Comparison of ENCODE assay signal across 8 cellular contexts in the genomic region with DNA sequence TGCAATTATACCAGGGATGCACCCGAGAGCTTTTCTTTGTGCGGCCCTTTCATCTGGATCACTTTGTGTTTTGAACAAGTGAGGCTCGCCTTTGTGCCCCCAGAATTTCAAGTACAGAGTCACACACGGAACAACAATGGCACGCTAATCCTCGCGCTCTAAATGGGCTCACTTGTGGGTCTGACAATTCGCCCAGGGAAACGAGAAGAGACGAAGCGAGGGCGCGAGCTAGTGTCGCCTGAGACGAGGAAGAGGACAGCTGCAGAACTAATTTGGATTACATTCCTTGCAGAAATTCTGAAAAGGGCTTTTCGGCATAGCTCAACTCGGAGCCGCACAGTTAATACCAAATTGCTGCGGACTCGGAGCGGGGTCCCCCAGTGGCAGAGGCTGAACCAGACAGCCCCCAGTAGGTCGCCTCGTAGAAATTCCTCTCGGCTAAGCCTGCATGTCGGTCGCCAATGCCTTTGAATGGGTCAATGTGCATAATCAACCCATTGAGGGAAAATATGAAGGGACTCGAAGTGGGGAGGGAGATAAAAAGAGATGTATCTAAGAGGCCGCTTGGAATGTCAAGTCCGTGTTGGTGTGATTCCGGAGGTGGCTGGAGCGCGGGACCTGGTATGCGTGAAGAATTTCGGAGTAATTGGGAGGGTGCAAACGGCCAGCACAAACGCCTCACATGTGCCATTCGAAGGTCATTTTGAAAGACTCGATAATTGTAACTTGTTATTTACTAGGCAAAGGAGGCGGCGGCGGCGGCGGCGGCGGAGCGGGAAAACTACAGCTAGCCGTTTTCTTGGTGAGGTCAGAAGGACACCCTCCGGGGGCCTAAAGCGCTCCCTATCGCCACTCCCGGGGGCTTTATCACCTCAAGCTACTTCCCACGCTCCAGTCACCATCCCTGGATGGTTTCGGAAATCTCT. TPM values are rescaled to one million over a fixed set of nuclear protein-coding genes. Genes with fewer than 3 reads are reported as not detected.
DNase-seq lines count a peak whose midpoint lies in the region; ATAC-seq and TF ChIP-seq lines count a peak whose summit lies in the region.

No MANE protein-coding gene starts in this region.

- H3K27ac ChIP-seq in esophagus squamous epithelium: no peak overlapping the region
- H3K27ac ChIP-seq in effector memory CD4-positive, alpha-beta T cell (ENCODE audit: insufficient read depth, low read length, poor library complexity, severe bottlenecking): no peak overlapping the region
- no peak overlapping the region for H3K27ac ChIP-seq in RWPE1

- TF ChIP-seq POLR2A in esophagus squamous epithelium (IDR thresholded peaks at IDR 0.05): no peak

- peak overlapping the region; percentile 37 to 71 (median 62) for H3K4me3 ChIP-seq in esophagus squamous epithelium
- no peak overlapping the region for H3K4me3 ChIP-seq in effector memory CD4-positive, alpha-beta T cell (ENCODE audit: insufficient read depth, low read depth, low read length, poor library complexity, severe bottlenecking)

- CTCF ChIA-PET in Calu3 (lab: Charles Lee): no interaction called here
- CTCF ChIA-PET in RWPE1 (lab: Yijun Ruan, JAX): interaction anchor here (0.6 kb wide), 1 partner anchor 382 kb away, joined by 3 read pairs; no protein-coding TSS in a partner anchor

- 3% methylated on average over 43 to 47 of the region's 53 CpGs for WGBS in esophagus squamous epithelium, 2 donors

- H3K27me3 Mint-ChIP-seq in Calu3 (ENCODE audit: unreplicated experiment): no peaks in the 10 kb centered on the region
- H3K27me3 Mint-ChIP-seq in nephron progenitor cell (ENCODE audit: low read depth, poor library complexity): peaks cover 87% of the 10 kb centered on the region

- no peak for DNase-seq in Calu3
- DNase-seq in NCI-H446 (lab: John Stamatoyannopoulos, UW): peak; percentile 60 to 80
- DNase-seq in esophagus squamous epithelium (lab: John Stamatoyannopoulos, UW): no peak
- DNase-seq in nephron progenitor cell: peak; percentile 35
- DNase-seq in effector memory CD4-positive, alpha-beta T cell: no peak
- no peak for DNase-seq in activated gamma-delta T cell (lab: John Stamatoyannopoulos, UW)
- DNase-seq in RWPE1 (ENCODE audit: low spot score): no peak

- intact Hi-C loops in Calu3 (cut with micrococcal nuclease; ENCODE audit: unreplicated experiment): no loop called here
- intact Hi-C loops in esophagus squamous epithelium (cut with DNase I): no loop called here

- peaks cover 17% of the 10 kb centered on the region for H3K4me1 Mint-ChIP-seq in Calu3 (ENCODE audit: low read depth, unreplicated experiment)
- H3K4me1 Mint-ChIP-seq in nephron progenitor cell: peaks cover 19% of the 10 kb centered on the region

- peak overlapping the region; percentile 60 for H3K27ac Mint-ChIP-seq in Calu3 (ENCODE audit: unreplicated experiment)
- no peak overlapping the region for H3K27ac Mint-ChIP-seq in nephron progenitor cell

- peak; percentile 22 for TF ChIP-seq CTCF in Calu3 (IDR thresholded peaks at IDR 0.05; ENCODE audit: unreplicated experiment)
- no peak for TF ChIP-seq CTCF in esophagus squamous epithelium (IDR thresholded peaks at IDR 0.05)
- TF ChIP-seq CTCF in nephron progenitor cell (IDR thresholded peaks at IDR 0.05): no peak
- no peak for TF ChIP-seq CTCF in RWPE1 (conservative IDR thresholded peaks at IDR 0.05; ENCODE audit: low read depth)

- no TSS peak for BruUV-seq in Calu3 (replicated peaks; lab: Mats Ljungman, UMichigan)

- POLR2A ChIA-PET in RWPE1 (lab: Yijun Ruan, JAX; ENCODE audit: low non-redundant PET): no interaction called here

- H3K36me3 Mint-ChIP-seq in Calu3 (ENCODE audit: insufficient read depth, unreplicated experiment) (peaks cover 33% of the 10 kb centered on the region), nephron progenitor cell (ENCODE audit: low read depth) (no peaks in the 10 kb centered on the region)

- H3K9me3 ChIP-seq in esophagus squamous epithelium: no peaks in the 10 kb centered on the region
- H3K9me3 ChIP-seq in effector memory CD4-positive, alpha-beta T cell (ENCODE audit: control insufficient read depth, low read length): no peaks in the 10 kb centered on the region

- ATAC-seq in HG02884 (IDR thresholded peaks at IDR 0.05; ENCODE audit: unreplicated experiment): no peak

- H3K36me3 ChIP-seq in esophagus squamous epithelium: no peaks in the 10 kb centered on the region
- H3K36me3 ChIP-seq in effector memory CD4-positive, alpha-beta T cell (ENCODE audit: control insufficient read depth, insufficient read depth, low read length): no peaks in the 10 kb centered on the region

- H3K4me3 Mint-ChIP-seq in Calu3 (ENCODE audit: low read depth, unreplicated experiment) (peak overlapping the region; percentile 94), nephron progenitor cell (peak overlapping the region; percentile 84)

- H3K9me3 Mint-ChIP-seq in Calu3 (ENCODE audit: low read depth, unreplicated experiment) (no peaks in the 10 kb centered on the region), nephron progenitor cell (no peaks in the 10 kb centered on the region)

- peaks cover 16 to 36% (median 23%) of the 10 kb centered on the region in 3 donors for H3K4me1 ChIP-seq in esophagus squamous epithelium
- no peaks in the 10 kb centered on the region for H3K4me1 ChIP-seq in effector memory CD4-positive, alpha-beta T cell (ENCODE audit: control insufficient read depth, insufficient read depth, low read length, poor library complexity, severe bottlenecking)

- peaks cover 8 to 68% (median 14%) of the 10 kb centered on the region in 4 donors for H3K27me3 ChIP-seq in esophagus squamous epithelium
- peaks cover 10% of the 10 kb centered on the region for H3K27me3 ChIP-seq in effector memory CD4-positive, alpha-beta T cell (replicated peaks; ENCODE audit: control insufficient read depth, insufficient read depth, low read length, poor library complexity, severe bottlenecking)

RNA-seq across cellular contexts. Expression of a gene that starts 2.0 kb away (rescaled TPM):
- total RNA-seq in Calu3 (2022): 2.2 and 2.9 TPM in 2 replicates
- under 1 TPM in 3 of 4 donors, not detected in 1; 0.04 to 0.57 (median 0.35) TPM for total RNA-seq in esophagus squamous epithelium

Comparison
In these comparisons a context has a peak if more than half of its experiments do, and no peak if none do; other contexts are left out.
1. DNase-seq: peak in NCI-H446 (2 of 2) and nephron progenitor cell (single experiment); none in Calu3 (single experiment), esophagus squamous epithelium (single experiment), effector memory CD4-positive, alpha-beta T cell (0 of 3), activated gamma-delta T cell (single experiment) and RWPE1 (single experiment).